Comparison of ENCODE assay signal across 7 cellular contexts in the genomic region with DNA sequence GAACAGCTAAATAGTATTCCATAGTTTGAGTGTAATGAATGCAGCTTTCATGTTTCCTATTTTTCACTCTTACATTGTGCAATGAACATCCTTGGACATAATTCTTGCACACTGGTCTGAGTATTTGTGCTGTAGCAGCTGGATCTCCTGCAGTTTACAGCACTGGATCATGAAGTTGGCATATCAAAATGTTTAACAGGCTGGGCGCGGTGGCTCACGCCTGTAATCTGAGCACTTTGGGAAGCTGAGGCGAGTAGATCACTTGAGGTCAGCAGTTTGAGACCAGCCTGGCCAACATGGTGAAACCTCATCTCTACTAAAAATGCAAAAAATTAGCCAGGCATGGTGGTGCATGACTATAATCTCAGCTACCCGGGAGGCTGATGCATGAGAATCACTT. TPM values are rescaled to one million over a fixed set of nuclear protein-coding genes. Genes with fewer than 3 reads are reported as not detected.
"Had no signal": no experiment of that assay in that cellular context is flagged by ENCODE, and none has a peak within 500 bp of the region (broad histone marks: within the 10 kb centered on the region; RNA-seq: fewer than 3 reads in every experiment).

No MANE protein-coding gene starts in this region.

RNA-seq across cellular contexts. Expression of gene CELA2B, which starts 4.8 kb away (rescaled TPM):
- total RNA-seq: GM23248, GM23338, H1, H4, H7, H9, HFFc6 had no signal
- polyA plus RNA-seq: GM23248, GM23338, H1 had no signal

RNA-seq across cellular contexts. Expression of gene CELA2A, which starts 14.5 kb away (rescaled TPM):
- total RNA-seq: GM23248, GM23338, H1, H4, H7, H9, HFFc6 had no signal
- polyA plus RNA-seq: GM23248, GM23338, H1 had no signal

RNA-seq across cellular contexts. Expression of gene CTRC, which starts 32.8 kb away (rescaled TPM):
- total RNA-seq: GM23248, H7, H9, HFFc6 had no signal
- polyA plus RNA-seq: GM23248, GM23338, H1 had no signal
